In genomic region chr12:60335765-60336164, GRCh38 we compare ENCODE assay signal across 17 cellular contexts.
A peak's percentile ranks its signal among the peaks of the same experiment; 100 is the strongest.
DNase-seq lines count a peak whose midpoint lies in the region; ATAC-seq and TF ChIP-seq lines count a peak whose summit lies in the region.
"Had no signal": no experiment of that assay in that cellular context is flagged by ENCODE, and none has a peak within 500 bp of the region (broad histone marks: within the 10 kb centered on the region; RNA-seq: fewer than 3 reads in every experiment).

No MANE protein-coding gene starts in this region.

- H3K27me3 ChIP-seq in adipocyte (replicated peaks; ENCODE audit: control insufficient read depth, insufficient read depth, low read length) = no peaks in the 10 kb centered on the region
- no peaks in the 10 kb centered on the region for H3K27me3 ChIP-seq in CD4-positive, alpha-beta memory T cell (ENCODE audit: insufficient read depth, low read length)
- no peaks in the 10 kb centered on the region for H3K27me3 ChIP-seq in CD4-positive, alpha-beta T cell (ENCODE audit: control insufficient read depth, insufficient read depth, low read length)

- ATAC-seq in GM18498 (IDR thresholded peaks at IDR 0.05; ENCODE audit: unreplicated experiment) = no peak
- no peak for ATAC-seq in CD4-positive, alpha-beta T cell (ENCODE audit: poor library complexity)
- ATAC-seq: activated CD8-positive, alpha-beta memory T cell treated with anti-CD3 and anti-CD28 coated beads, Interleukin-2, amount 10 ng/mL, durations not matched to agents 7 days and 5 days; activated naive CD4-positive, alpha-beta T cell treated with anti-CD3 and anti-CD28 coated beads, Interleukin-2, amount 50 U/mL, for 72 hours had no signal

- H3K4me3 Mint-ChIP-seq in CD4-positive, alpha-beta memory T cell = no peak overlapping the region
- no peak overlapping the region for H3K4me3 Mint-ChIP-seq in CD4-positive, alpha-beta T cell
- H3K4me3 Mint-ChIP-seq: activated CD8-positive, alpha-beta memory T cell treated with anti-CD3 and anti-CD28 coated beads, Interleukin-2, amount 10 ng/mL, durations not matched to agents 7 days and 5 days; dendritic cell treated with granulocyte-macrophage colony-stimulating factor and Interleukin-4, amounts not matched to agents 40 ng/mL and 50 ng/mL, for 4 days; memory B cell had no signal

- no peaks in the 10 kb centered on the region for H3K27me3 Mint-ChIP-seq in CD4-positive, alpha-beta memory T cell
- no peaks in the 10 kb centered on the region for H3K27me3 Mint-ChIP-seq in CD4-positive, alpha-beta T cell
- H3K27me3 Mint-ChIP-seq: activated CD8-positive, alpha-beta memory T cell treated with anti-CD3 and anti-CD28 coated beads, Interleukin-2, amount 10 ng/mL, durations not matched to agents 7 days and 5 days; dendritic cell treated with granulocyte-macrophage colony-stimulating factor and Interleukin-4, amounts not matched to agents 40 ng/mL and 50 ng/mL, for 4 days; memory B cell had no signal

- peaks cover 0 to 6% (median 0%) of the 10 kb centered on the region in 8 donors for H3K9me3 Mint-ChIP-seq in CD4-positive, alpha-beta memory T cell
- no peaks in the 10 kb centered on the region for H3K9me3 Mint-ChIP-seq in CD4-positive, alpha-beta T cell

- H3K9ac ChIP-seq in adipocyte (ENCODE audit: low read length) = no peak overlapping the region

- no peak overlapping the region for H3K27ac ChIP-seq in CD4-positive, alpha-beta memory T cell (ENCODE audit: low read depth, low read length)
- no peak overlapping the region for H3K27ac ChIP-seq in CD4-positive, alpha-beta T cell (ENCODE audit: low read depth, low read length)

- DNase-seq in ACHN = peak; percentile 77
- DNase-seq in HCEC 1CT = peak; percentile 70
- DNase-seq in adipocyte (ENCODE audit: low read depth) = peak; percentile 69
- peak; percentile 16 for DNase-seq in glomerular endothelial cell (ENCODE audit: extremely low read depth, low read depth, low spot score)
- DNase-seq in CD4-positive, alpha-beta memory T cell = no peak
- no peak for DNase-seq in GM10266 (ENCODE audit: extremely low spot score)
- no peak for DNase-seq in CD4-positive, alpha-beta T cell
- DNase-seq: activated CD8-positive, alpha-beta memory T cell treated with anti-CD3 and anti-CD28 coated beads, Interleukin-2, amount 10 ng/mL, durations not matched to agents 7 days and 5 days; head of caudate nucleus; NCI-H446 treated with DMSO at 0.1 percent for 48 hours; SHP77 treated with DMSO at 0.1 percent for 48 hours; stimulated activated CD4-positive, alpha-beta T cell treated with anti-CD3 and anti-CD28 coated beads, Interleukin-2, amount 100 ng/mL, for 48 hours; stimulated activated naive CD4-positive, alpha-beta T cell treated with Interleukin-2 at 50 U/mL for 16 hours had no signal

- no peaks in the 10 kb centered on the region for H3K4me1 Mint-ChIP-seq in CD4-positive, alpha-beta memory T cell
- no peaks in the 10 kb centered on the region for H3K4me1 Mint-ChIP-seq in CD4-positive, alpha-beta T cell (ENCODE audit: low read depth)
- H3K4me1 Mint-ChIP-seq: activated CD8-positive, alpha-beta memory T cell treated with anti-CD3 and anti-CD28 coated beads, Interleukin-2, amount 10 ng/mL, durations not matched to agents 7 days and 5 days; memory B cell had no signal

- no peaks in the 10 kb centered on the region for H3K36me3 ChIP-seq in adipocyte (ENCODE audit: control insufficient read depth, insufficient read depth, low read length, severe bottlenecking)
- no peaks in the 10 kb centered on the region for H3K36me3 ChIP-seq in CD4-positive, alpha-beta memory T cell (ENCODE audit: insufficient read depth, low read length)

- no peak overlapping the region for H3K27ac Mint-ChIP-seq in CD4-positive, alpha-beta memory T cell
- H3K27ac Mint-ChIP-seq in CD4-positive, alpha-beta T cell = no peak overlapping the region
- H3K27ac Mint-ChIP-seq: activated CD8-positive, alpha-beta memory T cell treated with anti-CD3 and anti-CD28 coated beads, Interleukin-2, amount 10 ng/mL, durations not matched to agents 7 days and 5 days; activated naive CD4-positive, alpha-beta T cell treated with anti-CD3 and anti-CD28 coated beads, Interleukin-2, amount 50 U/mL, for 72 hours; dendritic cell treated with granulocyte-macrophage colony-stimulating factor and Interleukin-4, amounts not matched to agents 40 ng/mL and 50 ng/mL, for 4 days; memory B cell had no signal

- intact Hi-C loops in CD4-positive, alpha-beta memory T cell (cut with micrococcal nuclease) = no loop called here
- intact Hi-C loops in CD4-positive, alpha-beta T cell (cut with DNase I, micrococcal nuclease) = no loop called here

- TF ChIP-seq CTCF in GM10266 (IDR thresholded peaks at IDR 0.05; ENCODE audit: control insufficient read depth, insufficient read depth, low read depth, missing control alignments) = no peak
- TF ChIP-seq CTCF in CD4-positive, alpha-beta T cell (IDR thresholded peaks at IDR 0.05) = no peak

- H3K9me3 ChIP-seq in adipocyte (ENCODE audit: control insufficient read depth, low read length) = no peaks in the 10 kb centered on the region
- H3K9me3 ChIP-seq in CD4-positive, alpha-beta memory T cell (ENCODE audit: control insufficient read depth in 1 of 2, low read length in 2 of 2) = no peaks in the 10 kb centered on the region
- H3K9me3 ChIP-seq in CD4-positive, alpha-beta T cell (ENCODE audit: control insufficient read depth, low read length) = no peaks in the 10 kb centered on the region

- in situ Hi-C loops in ACHN (cut with HindIII; ENCODE audit: low pct_ligation_motif_present, low pct_unique_long_range_greater_than_20kb, low sequenced_read_pairs) = no loop called here

- H3K4me1 ChIP-seq in adipocyte (ENCODE audit: control insufficient read depth, insufficient read depth, low read length) = no peaks in the 10 kb centered on the region
- no peaks in the 10 kb centered on the region for H3K4me1 ChIP-seq in CD4-positive, alpha-beta memory T cell (ENCODE audit: insufficient read depth, low read length)

- CTCF ChIA-PET in CD4-positive, alpha-beta memory T cell (lab: Charles Lee; ENCODE audit: partially characterized antibody) = no interaction called here
- CTCF ChIA-PET in CD4-positive, alpha-beta T cell (lab: Charles Lee) = no interaction called here

- POLR2A ChIA-PET in CD4-positive, alpha-beta memory T cell (lab: Charles Lee; ENCODE audit: partially characterized antibody) = no interaction called here
- POLR2A ChIA-PET in CD4-positive, alpha-beta T cell (lab: Charles Lee) = no interaction called here

- no peak overlapping the region for H3K4me3 ChIP-seq in adipocyte (ENCODE audit: low read length)
- no peak overlapping the region for H3K4me3 ChIP-seq in CD4-positive, alpha-beta memory T cell (ENCODE audit: low read length in 2 of 2)

- no peaks in the 10 kb centered on the region for H3K36me3 Mint-ChIP-seq in CD4-positive, alpha-beta memory T cell
- no peaks in the 10 kb centered on the region for H3K36me3 Mint-ChIP-seq in CD4-positive, alpha-beta T cell (ENCODE audit: low read depth)
- H3K36me3 Mint-ChIP-seq: activated CD8-positive, alpha-beta memory T cell treated with anti-CD3 and anti-CD28 coated beads, Interleukin-2, amount 10 ng/mL, durations not matched to agents 7 days and 5 days; activated naive CD4-positive, alpha-beta T cell treated with anti-CD3 and anti-CD28 coated beads, Interleukin-2, amount 50 U/mL, for 72 hours; memory B cell had no signal

Comparison
In these comparisons a context has a peak if more than half of its experiments do, and no peak if none do; other contexts are left out.
1. DNase-seq: peak in ACHN (single experiment), HCEC 1CT (single experiment), adipocyte (single experiment) and glomerular endothelial cell (single experiment); none in CD4-positive, alpha-beta memory T cell (0 of 5), GM10266 (single experiment) and CD4-positive, alpha-beta T cell (0 of 10).